Comparison of ENCODE assay signal across 8 cellular contexts in the genomic region with DNA sequence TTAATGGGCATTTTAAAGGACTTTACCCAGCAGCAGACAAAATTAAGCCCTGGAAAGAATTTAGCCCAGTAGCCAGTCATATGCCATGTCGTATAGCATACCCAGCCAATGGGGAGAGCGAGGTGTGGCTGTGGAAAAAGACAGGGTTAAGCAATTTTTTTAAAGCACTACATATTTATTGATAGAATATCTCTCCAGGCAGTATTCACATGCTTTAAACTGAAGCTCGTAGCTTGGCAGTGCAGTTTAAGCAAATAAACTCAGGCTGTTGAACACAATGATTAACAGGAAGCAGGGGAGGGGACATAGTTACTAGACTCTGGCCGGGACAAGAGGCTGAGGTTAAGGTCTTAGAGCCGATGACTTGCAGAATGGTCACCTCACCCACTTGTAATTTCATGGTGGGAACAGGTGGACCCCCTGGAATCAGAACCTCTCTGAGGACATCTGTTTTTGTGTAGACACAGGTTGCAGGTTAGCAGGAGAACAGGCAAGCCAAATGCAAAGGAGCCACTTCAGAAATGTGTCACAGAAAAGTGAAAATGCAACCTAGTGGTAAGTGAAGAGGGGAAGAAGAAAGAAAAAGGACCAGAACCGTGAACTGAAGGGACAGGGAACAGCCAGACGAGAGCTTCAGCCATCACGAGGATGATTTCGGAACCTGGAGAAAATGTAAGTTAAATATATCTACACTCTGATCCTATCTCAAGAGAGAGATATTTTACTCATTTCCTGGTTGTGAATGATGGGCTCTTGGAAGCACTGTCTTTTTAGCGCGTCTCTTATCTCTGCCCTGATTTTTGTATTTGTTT. TPM values are rescaled to one million over a fixed set of nuclear protein-coding genes. Genes with fewer than 3 reads are reported as not detected.
DNase-seq lines count a peak whose midpoint lies in the region; ATAC-seq and TF ChIP-seq lines count a peak whose summit lies in the region.

No MANE protein-coding gene starts in this region.

- peak overlapping the region in 1 of 2 donors; percentile 73 for H3K9ac ChIP-seq in colonic mucosa (ENCODE audit: low read depth in 2 of 2, low read length in 2 of 2)
- peak overlapping the region; percentile 63 to 70 for H3K9ac ChIP-seq in mucosa of rectum (ENCODE audit: low read depth in 1 of 2, low read length in 2 of 2)

- H3K36me3 ChIP-seq in RWPE2 (ENCODE audit: low read depth): no peaks in the 10 kb centered on the region
- H3K36me3 ChIP-seq in colonic mucosa: no peaks in the 10 kb centered on the region
- H3K36me3 ChIP-seq in mucosa of rectum (ENCODE audit: control insufficient read depth in 2 of 2, insufficient read depth in 2 of 2, low read length in 2 of 2): no peaks in the 10 kb centered on the region

- intact Hi-C loops in colonic mucosa (cut with DNase I): no loop called here

- ATAC-seq in GM19397 (IDR thresholded peaks at IDR 0.05; ENCODE audit: unreplicated experiment): peak; percentile 73
- peak; percentile 56 for ATAC-seq in HG03432 (IDR thresholded peaks at IDR 0.05; ENCODE audit: unreplicated experiment)
- peak; percentile 90 for ATAC-seq in RWPE2 (ENCODE audit: low read depth)

- DNase-seq in DMS153 treated with DMSO at 0.1 percent for 48 hours (lab: John Stamatoyannopoulos, UW; ENCODE audit: unreplicated experiment) (peak; percentile 9), RWPE2 (ENCODE audit: low spot score) (no peak), colonic mucosa (peak; percentile 74), amniotic stem cell (lab: John Stamatoyannopoulos, UW) (no peak), NCI-H345 (lab: John Stamatoyannopoulos, UW) (no peak)

- no peak for TF ChIP-seq CTCF in RWPE2 (IDR thresholded peaks at IDR 0.05; ENCODE audit: poor library complexity, severe bottlenecking)
- TF ChIP-seq CTCF in colonic mucosa (IDR thresholded peaks at IDR 0.05): no peak

- H3K4me1 ChIP-seq in RWPE2 (ENCODE audit: insufficient read depth, poor library complexity, severe bottlenecking): peaks cover 8% of the 10 kb centered on the region
- H3K4me1 ChIP-seq in colonic mucosa: no peaks in the 10 kb centered on the region
- peaks cover 6% of the 10 kb centered on the region in 2 donors for H3K4me1 ChIP-seq in mucosa of rectum (ENCODE audit: control insufficient read depth in 2 of 2, insufficient read depth in 2 of 2, low read length in 2 of 2)

- H3K9me3 ChIP-seq in RWPE2 (ENCODE audit: severe bottlenecking) (no peaks in the 10 kb centered on the region), colonic mucosa (no peaks in the 10 kb centered on the region), mucosa of rectum (ENCODE audit: control insufficient read depth in 2 of 2, low read length in 2 of 2) (no peaks in the 10 kb centered on the region)

- H3K27me3 ChIP-seq in RWPE2 (ENCODE audit: insufficient read depth, poor library complexity, severe bottlenecking) (no peaks in the 10 kb centered on the region), colonic mucosa (no peaks in the 10 kb centered on the region), mucosa of rectum (ENCODE audit: control insufficient read depth in 2 of 2, insufficient read depth in 2 of 2, low read length in 2 of 2) (no peaks in the 10 kb centered on the region)

- peak overlapping the region; percentile 26 for H3K4me3 ChIP-seq in RWPE2 (ENCODE audit: severe bottlenecking)
- peak overlapping the region; percentile 20 for H3K4me3 ChIP-seq in colonic mucosa
- peak overlapping the region; percentile 68 to 78 for H3K4me3 ChIP-seq in mucosa of rectum (ENCODE audit: low read length in 2 of 2)

- H3K27ac ChIP-seq in RWPE2 (ENCODE audit: poor library complexity, severe bottlenecking) (peak overlapping the region; percentile 68), colonic mucosa (peak overlapping the region; percentile 54), mucosa of rectum (ENCODE audit: low read depth in 2 of 2, low read length in 2 of 2) (peak overlapping the region; percentile 78 to 89)

RNA-seq across cellular contexts. Expression of a gene that starts 7.2 kb away (rescaled TPM):
- 1 to 10 TPM; 9.8 to 9.9 TPM for total RNA-seq in colonic mucosa

Comparison
In these comparisons a context has a peak if more than half of its experiments do, and no peak if none do; other contexts are left out.
1. DNase-seq: peak in DMS153 treated with DMSO at 0.1 percent for 48 hours (single experiment) and colonic mucosa (single experiment); none in RWPE2 (single experiment), amniotic stem cell (single experiment) and NCI-H345 (single experiment).
2. H3K4me3 ChIP-seq: peak in every context shown above with its lines; median percentile 73 in mucosa of rectum; 26 in RWPE2; 20 in colonic mucosa.
3. Peak in every context shown above with its lines, with median percentiles within 50 percentile points of each other: ATAC-seq and H3K27ac ChIP-seq.